ENCODE assay signal across 9 cellular contexts in genomic region chr3:10744098-10744465, GRCh38.
DNase-seq lines count a peak whose midpoint lies in the region; ATAC-seq, FAIRE-seq and TF ChIP-seq lines count a peak whose summit lies in the region.
"Had no signal": no experiment of that assay in that cellular context is flagged by ENCODE, and none has a peak within 500 bp of the region (broad histone marks: within the 10 kb centered on the region; RNA-seq: fewer than 3 reads in every experiment).

No MANE protein-coding gene starts in this region.

- H3K9me1 ChIP-seq in keratinocyte (ENCODE audit: control insufficient read depth, extremely low read depth, insufficient read depth, low read length) = no peaks in the 10 kb centered on the region

- H2AFZ ChIP-seq in keratinocyte (ENCODE audit: control insufficient read depth, low read length) = no peak overlapping the region

- H3K27ac ChIP-seq in HL-60 (replicated peaks) = no peak overlapping the region
- no peak overlapping the region for H3K27ac ChIP-seq in keratinocyte (ENCODE audit: control insufficient read depth, insufficient read depth, low read length)

- no peak for FAIRE-seq in keratinocyte (lab: Jason Lieb, UNC)

- H3K9ac ChIP-seq in keratinocyte (ENCODE audit: control insufficient read depth, extremely low read depth, insufficient read depth, low read length) = no peak overlapping the region

- H3K4me3 ChIP-seq in HL-60 (replicated peaks; ENCODE audit: insufficient read depth, low read length) (no peak overlapping the region), keratinocyte (ENCODE audit: control insufficient read depth in 2 of 3, extremely low read depth in 1 of 3, insufficient read depth in 2 of 3, low read depth in 1 of 3, low read length in 3 of 3) (no peak overlapping the region)

- TF ChIP-seq CTCF in HL-60 (IDR thresholded peaks at IDR 0.05; ENCODE audit: insufficient read depth, low read length) (peak; percentile 4), keratinocyte (optimal IDR thresholded peaks at IDR 0.05 in 1 of 3, IDR thresholded peaks at IDR 0.05 in 1 of 3, conservative IDR thresholded peaks at IDR 0.05 in 1 of 3; ENCODE audit: extremely low read depth in 1 of 3, insufficient read depth in 2 of 3, low read length in 3 of 3) (peak; percentile 9 to 59 (median 13))

- H3K4me2 ChIP-seq in keratinocyte (ENCODE audit: control insufficient read depth, extremely low read depth, insufficient read depth, low read depth, low read length) = no peak overlapping the region

- no peaks in the 10 kb centered on the region for H3K36me3 ChIP-seq in keratinocyte (ENCODE audit: control insufficient read depth in 2 of 2, extremely low read depth in 1 of 2, insufficient read depth in 2 of 2, low read length in 2 of 2)

- H4K20me1 ChIP-seq in keratinocyte (ENCODE audit: control insufficient read depth, extremely low read depth, insufficient read depth, low read length) = no peaks in the 10 kb centered on the region

- dilution Hi-C loops in keratinocyte (cut with MboI; ENCODE audit: extremely low pct_ligation_motif_present, low sequenced_read_pairs) = no loop called here

- H3K4me1 ChIP-seq in keratinocyte (ENCODE audit: control insufficient read depth, extremely low read depth, insufficient read depth, low read length) = no peaks in the 10 kb centered on the region

- H3K79me2 ChIP-seq in keratinocyte (ENCODE audit: control insufficient read depth, insufficient read depth, low read length) = no peaks in the 10 kb centered on the region

- H3K9me3 ChIP-seq in keratinocyte (ENCODE audit: control insufficient read depth, low read depth, low read length) = no peaks in the 10 kb centered on the region

- peak; percentile 39 for DNase-seq in DMS53 (lab: John Stamatoyannopoulos, UW)
- DNase-seq in DMS53 treated with DMSO at 0.1 percent for 48 hours (lab: John Stamatoyannopoulos, UW; ENCODE audit: unreplicated experiment) = no peak
- DNase-seq in HL-60 (ENCODE audit: low read depth in 1 of 2, low spot score in 1 of 2) = peak in 1 of 2 experiments; percentile 34
- peak; percentile 40 for DNase-seq in SW480 (ENCODE audit: low spot score)
- DNase-seq in keratinocyte (ENCODE audit: low read depth, low spot score) = no peak
- no peak for DNase-seq in NCI-H748 treated with DMSO at 0.1 percent for 48 hours (lab: John Stamatoyannopoulos, UW)
- DNase-seq: effector CD8-positive, alpha-beta T cell had no signal

- H3K27me3 ChIP-seq in HL-60 (ENCODE audit: insufficient read depth, poor library complexity, severe bottlenecking) (no peaks in the 10 kb centered on the region), keratinocyte (ENCODE audit: control insufficient read depth, extremely low read depth, insufficient read depth, low read length) (peaks cover 27% of the 10 kb centered on the region)

- ATAC-seq in GM18498 (IDR thresholded peaks at IDR 0.05; ENCODE audit: unreplicated experiment) = no peak
- no peak for ATAC-seq in GM18502 (IDR thresholded peaks at IDR 0.05; ENCODE audit: poor library complexity, unreplicated experiment)

Comparison
In these comparisons a context has a peak if more than half of its experiments do, and no peak if none do; other contexts are left out.
1. DNase-seq: peak in DMS53 (single experiment) and SW480 (single experiment); none in DMS53 treated with DMSO at 0.1 percent for 48 hours (single experiment), keratinocyte (single experiment) and NCI-H748 treated with DMSO at 0.1 percent for 48 hours (single experiment).